ENCODE assay signal across 21 cellular contexts in the genomic region with DNA sequence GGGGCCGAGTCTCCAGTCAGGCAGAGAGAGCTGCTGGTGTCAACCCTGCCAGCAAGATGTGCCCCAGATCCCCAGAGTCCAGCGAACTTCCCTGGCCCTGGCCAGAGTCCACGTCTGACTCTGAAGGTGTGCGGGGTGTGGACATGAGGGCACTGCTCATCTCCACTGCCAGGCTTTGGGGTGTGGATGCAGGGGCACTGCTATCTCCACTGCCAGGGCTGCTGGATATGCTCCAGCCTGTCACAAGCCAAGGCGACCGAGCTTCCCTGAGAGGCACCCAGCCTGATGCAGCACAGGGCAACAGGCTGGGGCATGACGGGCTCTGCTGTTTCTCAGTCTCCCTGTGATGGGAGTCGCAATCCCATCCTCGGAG.
"Had no signal": no experiment of that assay in that cellular context is flagged by ENCODE, and none has a peak within 500 bp of the region (broad histone marks: within the 10 kb centered on the region; RNA-seq: fewer than 3 reads in every experiment).

No MANE protein-coding gene starts in this region.

- H3K27ac Mint-ChIP-seq: dendritic cell treated with granulocyte-macrophage colony-stimulating factor and Interleukin-4, amounts not matched to agents 40 ng/mL and 50 ng/mL, for 4 days; memory B cell; natural killer cell treated with Interleukin-12 subunit alpha and Interleukin-12 subunit beta and Interleukin-15 and Interleukin-18, amount 100 ng/mL, for 72 hours had no signal

- H3K36me3 Mint-ChIP-seq: activated naive CD4-positive, alpha-beta T cell treated with anti-CD3 and anti-CD28 coated beads, Interleukin-2, amount 50 U/mL, for 72 hours; brain; memory B cell; natural killer cell treated with Interleukin-12 subunit alpha and Interleukin-12 subunit beta and Interleukin-15 and Interleukin-18, amount 100 ng/mL, for 72 hours had no signal

- H3K4me2 ChIP-seq: hepatocyte had no signal

- H3K27ac ChIP-seq: hepatocyte, neutrophil, pancreas, psoas muscle, thyroid gland, upper lobe of right lung had no signal

- H2AFZ ChIP-seq: hepatocyte had no signal

- H3K4me1 ChIP-seq: pancreas, psoas muscle, thyroid gland, upper lobe of right lung had no signal

- H3K4me3 Mint-ChIP-seq: brain; dendritic cell treated with granulocyte-macrophage colony-stimulating factor and Interleukin-4, amounts not matched to agents 40 ng/mL and 50 ng/mL, for 4 days; memory B cell; natural killer cell treated with Interleukin-12 subunit alpha and Interleukin-12 subunit beta and Interleukin-15 and Interleukin-18, amount 100 ng/mL, for 72 hours had no signal

- H3K4me3 ChIP-seq: hepatocyte, pancreas, psoas muscle, thyroid gland, upper lobe of right lung had no signal

- H3K36me3 ChIP-seq: neutrophil, pancreas, thyroid gland, upper lobe of right lung had no signal

- H3K27me3 Mint-ChIP-seq: dendritic cell treated with granulocyte-macrophage colony-stimulating factor and Interleukin-4, amounts not matched to agents 40 ng/mL and 50 ng/mL, for 4 days; memory B cell; natural killer cell treated with Interleukin-12 subunit alpha and Interleukin-12 subunit beta and Interleukin-15 and Interleukin-18, amount 100 ng/mL, for 72 hours had no signal

- H3K27me3 ChIP-seq: hepatocyte, neutrophil, pancreas, thyroid gland, upper lobe of right lung had no signal

- H3K4me1 Mint-ChIP-seq: memory B cell had no signal

- DNase-seq: activated gamma-delta T cell treated with Interleukin-2 at 50 U/mL for 16 hours; activated T-cell treated with anti-CD3 and anti-CD28 coated beads, Interleukin-2, amount 50 U/mL, for 1 hour; caudate nucleus; effector CD4-positive, alpha-beta T cell; erythroblast; glutamatergic neuron; pancreas; psoas muscle; right cardiac atrium; stimulated activated CD4-positive, alpha-beta T cell treated with anti-CD3 and anti-CD28 coated beads, Interleukin-12 subunit alpha, Interleukin-12 subunit beta, amount 100 ng/mL, for 4 hours; stimulated activated CD4-positive, alpha-beta T cell treated with anti-CD3 and anti-CD28 coated beads, Interleukin-4, amount 100 ng/mL, for 4 hours; stimulated activated naive CD8-positive, alpha-beta T cell treated with anti-CD3 and anti-CD28 coated beads, Interleukin-15, Interleukin-2, amounts not matched to agents 100 U/mL and 50 U/mL, for 24 hours; thyroid gland had no signal

- ATAC-seq: activated naive CD4-positive, alpha-beta T cell treated with anti-CD3 and anti-CD28 coated beads, Interleukin-2, amount 50 U/mL, for 72 hours; psoas muscle; stimulated activated naive CD8-positive, alpha-beta T cell treated with anti-CD3 and anti-CD28 coated beads, Interleukin-15, Interleukin-2, amounts not matched to agents 100 U/mL and 50 U/mL, for 24 hours had no signal

- H3K79me2 ChIP-seq: hepatocyte had no signal

- H3K9me3 ChIP-seq: neutrophil, pancreas, psoas muscle, thyroid gland, upper lobe of right lung had no signal

- H3K9me3 Mint-ChIP-seq: activated naive CD4-positive, alpha-beta T cell treated with anti-CD3 and anti-CD28 coated beads, Interleukin-2, amount 50 U/mL, for 72 hours; dendritic cell treated with granulocyte-macrophage colony-stimulating factor and Interleukin-4, amounts not matched to agents 40 ng/mL and 50 ng/mL, for 4 days; memory B cell; natural killer cell treated with Interleukin-12 subunit alpha and Interleukin-12 subunit beta and Interleukin-15 and Interleukin-18, amount 100 ng/mL, for 72 hours had no signal
